ENCODE assay signal across 1 cellular context in the genomic region with DNA sequence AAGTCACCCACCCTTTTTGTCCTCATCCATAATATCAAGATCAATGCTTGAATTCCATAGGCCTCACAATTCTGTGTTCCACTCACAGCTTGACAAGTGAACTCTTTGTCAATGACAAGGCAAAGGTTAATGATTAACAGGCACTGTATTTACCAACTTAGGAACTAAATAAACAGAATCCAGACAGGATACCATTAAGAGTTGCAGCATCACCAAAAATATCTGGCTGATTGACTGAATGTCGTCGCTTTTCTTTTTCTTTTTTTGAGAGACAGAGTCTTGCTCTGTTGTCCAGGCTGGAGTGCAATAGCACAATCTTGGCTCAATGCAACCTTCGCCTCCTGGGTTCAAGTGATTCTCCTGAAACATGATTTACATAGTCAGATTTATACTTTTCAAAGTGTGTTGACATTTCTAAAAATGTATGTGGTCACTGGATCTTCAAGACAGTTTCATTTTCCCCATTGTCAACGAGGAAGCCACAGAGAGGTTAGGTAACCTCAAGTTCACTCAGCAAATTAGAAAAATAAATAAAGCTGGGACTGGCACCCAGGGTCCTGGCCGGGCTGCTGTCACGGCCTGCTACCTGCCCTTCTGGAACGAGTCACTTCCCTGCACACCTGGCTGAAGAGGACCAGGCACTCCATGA.
TF ChIP-seq lines count a peak whose summit lies in the region.

No MANE protein-coding gene starts in this region.

TF ChIP-seq in SK-N-SH, 30 proteins besides CTCF, POLR2A, EP300 and RAD21 (continued from another document):
- TF ChIP-seq, protein P1, sequence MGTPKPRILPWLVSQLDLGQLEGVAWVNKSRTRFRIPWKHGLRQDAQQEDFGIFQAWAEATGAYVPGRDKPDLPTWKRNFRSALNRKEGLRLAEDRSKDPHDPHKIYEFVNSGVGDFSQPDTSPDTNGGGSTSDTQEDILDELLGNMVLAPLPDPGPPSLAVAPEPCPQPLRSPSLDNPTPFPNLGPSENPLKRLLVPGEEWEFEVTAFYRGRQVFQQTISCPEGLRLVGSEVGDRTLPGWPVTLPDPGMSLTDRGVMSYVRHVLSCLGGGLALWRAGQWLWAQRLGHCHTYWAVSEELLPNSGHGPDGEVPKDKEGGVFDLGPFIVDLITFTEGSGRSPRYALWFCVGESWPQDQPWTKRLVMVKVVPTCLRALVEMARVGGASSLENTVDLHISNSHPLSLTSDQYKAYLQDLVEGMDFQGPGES (IDR thresholded peaks at IDR 0.05; ENCODE audit: low read depth, low read length): no peak
- TF ChIP-seq SIN3A (IDR thresholded peaks at IDR 0.05; ENCODE audit: borderline replicate concordance, low read depth, low read length): no peak
